Comparison of ENCODE assay signal across 8 cellular contexts in genomic region chr16:24748242-24748641, GRCh38. TPM values are rescaled to one million over a fixed set of nuclear protein-coding genes. Genes with fewer than 3 reads are reported as not detected.
DNase-seq lines count a peak whose midpoint lies in the region; ATAC-seq and TF ChIP-seq lines count a peak whose summit lies in the region.

No MANE protein-coding gene starts in this region.

- H3K36me3 Mint-ChIP-seq in CD4-positive, alpha-beta T cell (ENCODE audit: low read depth) = peaks cover 55% of the 10 kb centered on the region
- peaks cover 10% of the 10 kb centered on the region for H3K36me3 Mint-ChIP-seq in T-helper 2 cell treated with Interferon-gamma antibody and Interleukin-4, amounts not matched to agents 5 μg/mL and 100 μg/mL, for 36 hours (ENCODE audit: low read depth)

- H3K9me3 ChIP-seq in CD4-positive, alpha-beta T cell (ENCODE audit: control insufficient read depth, low read length) = no peaks in the 10 kb centered on the region

- no peak for DNase-seq in CD4-positive, alpha-beta T cell
- peak; percentile 76 for DNase-seq in MV-4-11 (lab: John Stamatoyannopoulos, UW)
- peak; percentile 54 to 91 for DNase-seq in dermis microvascular lymphatic vessel endothelial cell (ENCODE audit: low read depth in 2 of 2)
- peak; percentile 88 for DNase-seq in myocyte (ENCODE audit: low read depth)
- DNase-seq in mesenteric fat pad (ENCODE audit: low spot score) = no peak
- DNase-seq in T-helper 2 cell treated with Interferon-gamma antibody and Interleukin-4, amounts not matched to agents 5 μg/mL and 100 μg/mL, for 36 hours (ENCODE audit: low spot score) = no peak
- DNase-seq in NCI-H774 (lab: John Stamatoyannopoulos, UW) = no peak

- H3K9me3 Mint-ChIP-seq in CD4-positive, alpha-beta T cell = no peaks in the 10 kb centered on the region
- no peaks in the 10 kb centered on the region for H3K9me3 Mint-ChIP-seq in T-helper 2 cell treated with Interferon-gamma antibody and Interleukin-4, amounts not matched to agents 5 μg/mL and 100 μg/mL, for 36 hours

- intact Hi-C loops in CD4-positive, alpha-beta T cell (cut with DNase I, micrococcal nuclease) = no loop called here

- POLR2A ChIA-PET in CD4-positive, alpha-beta T cell (lab: Charles Lee) = interaction anchor here (1.6 kb wide), 1 partner anchor 20 kb away, joined by 6 read pairs; no protein-coding TSS in a partner anchor

- H3K27ac Mint-ChIP-seq in CD4-positive, alpha-beta T cell = peak overlapping the region; percentile 15
- no peak overlapping the region for H3K27ac Mint-ChIP-seq in T-helper 2 cell treated with Interferon-gamma antibody and Interleukin-4, amounts not matched to agents 5 μg/mL and 100 μg/mL, for 36 hours

- no peak overlapping the region for H3K4me3 Mint-ChIP-seq in CD4-positive, alpha-beta T cell
- H3K4me3 Mint-ChIP-seq in T-helper 2 cell treated with Interferon-gamma antibody and Interleukin-4, amounts not matched to agents 5 μg/mL and 100 μg/mL, for 36 hours = no peak overlapping the region

- no peaks in the 10 kb centered on the region for H3K27me3 ChIP-seq in CD4-positive, alpha-beta T cell (ENCODE audit: control insufficient read depth, insufficient read depth, low read length)

- CTCF ChIA-PET in CD4-positive, alpha-beta T cell (lab: Charles Lee) = interaction anchor here (0.9 kb wide), 1 partner anchor 10 kb away, joined by 3 read pairs; no protein-coding TSS in a partner anchor

- H3K27ac ChIP-seq in CD4-positive, alpha-beta T cell (ENCODE audit: low read depth, low read length) = no peak overlapping the region

- peaks cover 89% of the 10 kb centered on the region for H3K4me1 Mint-ChIP-seq in CD4-positive, alpha-beta T cell (ENCODE audit: low read depth)
- H3K4me1 Mint-ChIP-seq in T-helper 2 cell treated with Interferon-gamma antibody and Interleukin-4, amounts not matched to agents 5 μg/mL and 100 μg/mL, for 36 hours (ENCODE audit: low read depth) = peaks cover 42% of the 10 kb centered on the region

- H3K27me3 Mint-ChIP-seq in CD4-positive, alpha-beta T cell = no peaks in the 10 kb centered on the region
- no peaks in the 10 kb centered on the region for H3K27me3 Mint-ChIP-seq in T-helper 2 cell treated with Interferon-gamma antibody and Interleukin-4, amounts not matched to agents 5 μg/mL and 100 μg/mL, for 36 hours (ENCODE audit: low read depth)

- ATAC-seq in CD4-positive, alpha-beta T cell (ENCODE audit: poor library complexity) = peak; percentile 29
- ATAC-seq in GM21723 (IDR thresholded peaks at IDR 0.05; ENCODE audit: unreplicated experiment) = no peak

- no peak for TF ChIP-seq CTCF in CD4-positive, alpha-beta T cell (IDR thresholded peaks at IDR 0.05)

RNA-seq across cellular contexts. Expression of gene TNRC6A, which starts 18.8 kb away (rescaled TPM):
- 10 to 100 TPM; 70.4 to 74.6 TPM for total RNA-seq in CD4-positive, alpha-beta T cell
- total RNA-seq in dermis microvascular lymphatic vessel endothelial cell (20.2 and 21.5 TPM in 2 replicates), myocyte (15.0 and 18.0 TPM in 2 replicates), mesenteric fat pad (55.3 TPM)
- polyA plus RNA-seq in myocyte (2012) = 16.6 TPM

Comparison
In these comparisons a context has a peak if more than half of its experiments do, and no peak if none do; other contexts are left out.
1. DNase-seq: peak in MV-4-11 (single experiment), dermis microvascular lymphatic vessel endothelial cell (2 of 2) and myocyte (single experiment); none in CD4-positive, alpha-beta T cell (0 of 10), mesenteric fat pad (single experiment), T-helper 2 cell treated with Interferon-gamma antibody and Interleukin-4, amounts not matched to agents 5 μg/mL and 100 μg/mL, for 36 hours (single experiment) and NCI-H774 (single experiment).